In genomic region chr19:41597600-41598041, GRCh38 we compare ENCODE assay signal across 9 cellular contexts. TPM values are rescaled to one million over a fixed set of nuclear protein-coding genes. Genes with fewer than 3 reads are reported as not detected.
A peak's percentile ranks its signal among the peaks of the same experiment; 100 is the strongest.
DNase-seq lines count a peak whose midpoint lies in the region; ATAC-seq and TF ChIP-seq lines count a peak whose summit lies in the region.
"Had no signal": no experiment of that assay in that cellular context is flagged by ENCODE, and none has a peak within 500 bp of the region (broad histone marks: within the 10 kb centered on the region; RNA-seq: fewer than 3 reads in every experiment).

No MANE protein-coding gene starts in this region.

- peaks cover 17% of the 10 kb centered on the region for H3K27me3 Mint-ChIP-seq in Caco-2 (ENCODE audit: insufficient read depth, unreplicated experiment)
- H3K27me3 Mint-ChIP-seq in HFFc6 (ENCODE audit: insufficient read depth): peaks cover 19% of the 10 kb centered on the region

- H3K27ac Mint-ChIP-seq in Caco-2 (ENCODE audit: unreplicated experiment) (no peak overlapping the region), HFFc6 (no peak overlapping the region)

- intact Hi-C loops in Caco-2 (cut with micrococcal nuclease; ENCODE audit: unreplicated experiment): loop anchor here (1.0 kb wide), 1 partner anchor 148 kb away; no protein-coding TSS in a partner anchor
- intact Hi-C loops in dorsolateral prefrontal cortex (cut with DNase I): no loop called here

- no peaks in the 10 kb centered on the region for H3K9me3 Mint-ChIP-seq in Caco-2 (ENCODE audit: unreplicated experiment)
- no peaks in the 10 kb centered on the region for H3K9me3 Mint-ChIP-seq in HFFc6

- no peak overlapping the region for H3K4me3 ChIP-seq in Caco-2 (ENCODE audit: low read depth, low read length)
- peak overlapping the region in 1 of 59 donors; percentile 0 for H3K4me3 ChIP-seq in dorsolateral prefrontal cortex

- no peak overlapping the region for H3K27ac ChIP-seq in dorsolateral prefrontal cortex

- POLR2A ChIA-PET in Caco-2 (lab: Charles Lee): no interaction called here

- BruUV-seq in Caco-2 (replicated peaks; lab: Mats Ljungman, UMichigan): no TSS peak

- no peaks in the 10 kb centered on the region for H3K4me1 ChIP-seq in Caco-2

- CTCF ChIA-PET in Caco-2 (lab: Charles Lee): interaction anchor here (1.8 kb wide), 1 partner anchor 45 kb away, joined by 3 read pairs; no protein-coding TSS in a partner anchor

- no peaks in the 10 kb centered on the region for H3K9me3 ChIP-seq in Caco-2

- TF ChIP-seq CTCF in Caco-2 (IDR thresholded peaks at IDR 0.05; ENCODE audit: insufficient read depth in 1 of 2, low read depth in 1 of 2, low read length in 1 of 2, severe bottlenecking in 1 of 2, unreplicated experiment in 1 of 2): peak; percentile 92 to 95
- peak; percentile 97 for TF ChIP-seq CTCF in HFFc6 (IDR thresholded peaks at IDR 0.05)
- TF ChIP-seq CTCF in dorsolateral prefrontal cortex (IDR thresholded peaks at IDR 0.05 in 54 of 56, conservative IDR thresholded peaks at IDR 0.05 in 2 of 56; ENCODE audit: low read depth in 1 of 56, partially characterized antibody in 56 of 56): peak; percentile 71 to 93 (median 86)

- DNase-seq in Caco-2: peak; percentile 73
- peak; percentile 64 for DNase-seq in HFFc6
- peak; percentile 87 for DNase-seq in NCI-H82 (lab: John Stamatoyannopoulos, UW)
- peak; percentile 71 to 76 for DNase-seq in activated CD4-positive, alpha-beta T cell treated with anti-CD3 and anti-CD28 coated beads, Interleukin-2, amount 50 U/mL, for 4 hours
- DNase-seq in dorsolateral prefrontal cortex: peak in 6 of 10 donors; percentile 20 to 82 (median 56)
- peak; percentile 71 to 80 for DNase-seq in lung microvascular endothelial cell (ENCODE audit: low read depth in 2 of 2)
- peak; percentile 24 to 58 for DNase-seq in stimulated activated CD8-positive, alpha-beta memory T cell treated with anti-CD3 and anti-CD28 coated beads, Interleukin-15, amount 100 ng/mL, for 4 hours (ENCODE audit: low read depth in 2 of 2)

- no peak for ATAC-seq in GM21447 (IDR thresholded peaks at IDR 0.05; ENCODE audit: unreplicated experiment)

- H3K4me3 Mint-ChIP-seq in Caco-2 (ENCODE audit: unreplicated experiment): no peak overlapping the region
- H3K4me3 Mint-ChIP-seq in HFFc6: no peak overlapping the region

- H3K36me3 ChIP-seq in Caco-2 (ENCODE audit: control insufficient read depth, insufficient read depth, low read length): no peaks in the 10 kb centered on the region

- H3K4me1 Mint-ChIP-seq in Caco-2 (ENCODE audit: low read depth, unreplicated experiment) (no peaks in the 10 kb centered on the region), HFFc6 (ENCODE audit: low read depth) (peaks cover 12% of the 10 kb centered on the region; the same call in 1 of the 2 replicates)

- no peaks in the 10 kb centered on the region for H3K36me3 Mint-ChIP-seq in Caco-2 (ENCODE audit: insufficient read depth, unreplicated experiment)
- no peaks in the 10 kb centered on the region for H3K36me3 Mint-ChIP-seq in HFFc6 (ENCODE audit: low read depth)

- H3K27me3 ChIP-seq in Caco-2 (replicated peaks; ENCODE audit: control insufficient read depth, insufficient read depth, low read length): no peaks in the 10 kb centered on the region
- peaks cover 0 to 40% (median 11%) of the 10 kb centered on the region in 45 donors for H3K27me3 ChIP-seq in dorsolateral prefrontal cortex

RNA-seq across cellular contexts. Expression of gene CEACAM21, which starts 21.7 kb away (rescaled TPM):
- not detected in 2 replicates for total RNA-seq in Caco-2 (2022)
- not detected for total RNA-seq in HFFc6 (2021; fragmentation: NEBNext Ultra II Directional; extraction: Animal tissue kit (Norgen Biotek cat#: 25700))
- 1 to 10 TPM in 67 of 120 experiments, under 1 TPM in 34, not detected in 19; 0.37 to 6.3 (median 1.5) TPM for total RNA-seq in dorsolateral prefrontal cortex
- 6.8 and 10.7 TPM in 2 replicates for total RNA-seq in lung microvascular endothelial cell

RNA-seq across cellular contexts. Expression of gene CEACAM4, which starts 29.3 kb away (rescaled TPM):
- total RNA-seq in Caco-2 (2022): not detected in 2 replicates
- total RNA-seq in HFFc6 (2021; fragmentation: NEBNext Ultra II Directional; extraction: Animal tissue kit (Norgen Biotek cat#: 25700)): not detected
- total RNA-seq in dorsolateral prefrontal cortex: 1 to 10 TPM in 9 of 120 experiments, under 1 TPM in 17, not detected in 94; 0.45 to 2.7 (median 0.68) TPM
- not detected in 2 replicates for total RNA-seq in lung microvascular endothelial cell
- total RNA-seq: activated CD8-positive, alpha-beta memory T cell treated with anti-CD3 and anti-CD28 coated beads for 36 hours had no signal
